ENCODE assay signal across 9 cellular contexts in genomic region chr4:185210102-185210981, GRCh38. TPM values are rescaled to one million over a fixed set of nuclear protein-coding genes. Genes with fewer than 3 reads are reported as not detected.
DNase-seq lines count a peak whose midpoint lies in the region; ATAC-seq and TF ChIP-seq lines count a peak whose summit lies in the region.
"Had no signal": no experiment of that assay in that cellular context is flagged by ENCODE, and none has a peak within 500 bp of the region (broad histone marks: within the 10 kb centered on the region; RNA-seq: fewer than 3 reads in every experiment).

No MANE protein-coding gene starts in this region.

- H3K4me1 Mint-ChIP-seq in HFFc6 (ENCODE audit: low read depth): peaks cover 47% of the 10 kb centered on the region
- H3K4me1 Mint-ChIP-seq in activated T-helper 17 cell treated with anti-CD3 and anti-CD28 coated beads, Interleukin-2, amount 50 U/mL, for 72 hours: peaks cover 19% of the 10 kb centered on the region
- H3K4me1 Mint-ChIP-seq in naive thymus-derived CD8-positive, alpha-beta T cell: peaks cover 19 to 54% (median 39%) of the 10 kb centered on the region in 4 donors

- H3K27me3 Mint-ChIP-seq in HFFc6 (ENCODE audit: insufficient read depth): peaks cover 3% of the 10 kb centered on the region
- no peaks in the 10 kb centered on the region for H3K27me3 Mint-ChIP-seq in activated T-helper 17 cell treated with anti-CD3 and anti-CD28 coated beads, Interleukin-2, amount 50 U/mL, for 72 hours
- peaks cover 0 to 2% (median 0%) of the 10 kb centered on the region in 5 donors for H3K27me3 Mint-ChIP-seq in naive thymus-derived CD8-positive, alpha-beta T cell

- H4K20me1 ChIP-seq in fibroblast of lung (ENCODE audit: control insufficient read depth, extremely low read depth, insufficient read depth, low read length): no peaks in the 10 kb centered on the region

- peak; percentile 69 for DNase-seq in DMS 273 (lab: John Stamatoyannopoulos, UW; ENCODE audit: unreplicated experiment)
- no peak for DNase-seq in DMS 273 treated with DMSO at 0.1 percent for 48 hours (lab: John Stamatoyannopoulos, UW)
- peak; percentile 36 for DNase-seq in HFFc6
- DNase-seq in NCI-H774 (lab: John Stamatoyannopoulos, UW): peak; percentile 3
- peak; percentile 60 to 63 for DNase-seq in fibroblast of lung (ENCODE audit: low read depth in 2 of 2)
- DNase-seq in naive thymus-derived CD8-positive, alpha-beta T cell: peak; percentile 15 to 67 (median 44)
- peak; percentile 70 for DNase-seq in testis

- no peaks in the 10 kb centered on the region for H3K27me3 ChIP-seq in fibroblast of lung (ENCODE audit: control insufficient read depth, insufficient read depth, low read length)
- no peaks in the 10 kb centered on the region for H3K27me3 ChIP-seq in testis

- TF ChIP-seq CTCF in HFFc6 (IDR thresholded peaks at IDR 0.05): no peak
- TF ChIP-seq CTCF in fibroblast of lung (conservative IDR thresholded peaks at IDR 0.05 in 1 of 2, IDR thresholded peaks at IDR 0.05 in 1 of 2; ENCODE audit: low read depth in 1 of 2, low read length in 2 of 2): no peak
- TF ChIP-seq CTCF in testis (IDR thresholded peaks at IDR 0.05): no peak

- POLR2A ChIA-PET in naive thymus-derived CD8-positive, alpha-beta T cell (lab: Charles Lee): interaction anchor here (0.6 to 2.0 kb wide), 5 partner anchors 55 to 476 kb away, joined by 3 to 12 read pairs (median 5); partner anchors contain the start of genes CENPU and SLC25A4

- peak overlapping the region; percentile 79 for H3K4me2 ChIP-seq in fibroblast of lung (ENCODE audit: extremely low read depth, insufficient read depth, low read length)

- H3K79me2 ChIP-seq in fibroblast of lung (ENCODE audit: control insufficient read depth, insufficient read depth, low read length): peaks cover 36% of the 10 kb centered on the region

- H3K9ac ChIP-seq in fibroblast of lung (ENCODE audit: insufficient read depth, low read length): peak overlapping the region; percentile 63

- H3K4me1 ChIP-seq in fibroblast of lung (ENCODE audit: control insufficient read depth, extremely low read depth, insufficient read depth, low read length) (no peaks in the 10 kb centered on the region), testis (peaks cover 25% of the 10 kb centered on the region)

- no peak for TF ChIP-seq POLR2A in testis (IDR thresholded peaks at IDR 0.05)

- intact Hi-C loops in testis (cut with DNase I; ENCODE audit: low total_unique reads): no loop called here

- peak overlapping the region; percentile 95 for H3K27ac Mint-ChIP-seq in HFFc6
- H3K27ac Mint-ChIP-seq in activated T-helper 17 cell treated with anti-CD3 and anti-CD28 coated beads, Interleukin-2, amount 50 U/mL, for 72 hours: peak overlapping the region; percentile 75
- peak overlapping the region in 9 of 10 donors; percentile 55 to 95 (median 84) for H3K27ac Mint-ChIP-seq in naive thymus-derived CD8-positive, alpha-beta T cell

- H3K4me3 Mint-ChIP-seq in HFFc6: peak overlapping the region; percentile 96
- H3K4me3 Mint-ChIP-seq in activated T-helper 17 cell treated with anti-CD3 and anti-CD28 coated beads, Interleukin-2, amount 50 U/mL, for 72 hours: peak overlapping the region; percentile 90
- peak overlapping the region; percentile 72 to 95 (median 89) for H3K4me3 Mint-ChIP-seq in naive thymus-derived CD8-positive, alpha-beta T cell

- H3K36me3 Mint-ChIP-seq in HFFc6 (ENCODE audit: low read depth): no peaks in the 10 kb centered on the region
- H3K36me3 Mint-ChIP-seq in activated T-helper 17 cell treated with anti-CD3 and anti-CD28 coated beads, Interleukin-2, amount 50 U/mL, for 72 hours (ENCODE audit: low read depth): peaks cover 22% of the 10 kb centered on the region
- H3K36me3 Mint-ChIP-seq in naive thymus-derived CD8-positive, alpha-beta T cell: no peaks in the 10 kb centered on the region

- H3K27ac ChIP-seq in fibroblast of lung (ENCODE audit: insufficient read depth, low read length) (peak overlapping the region; percentile 81), testis (peak overlapping the region; percentile 87 to 95)
- H3K27ac ChIP-seq: 22Rv1 had no signal

- H3K9me3 ChIP-seq in fibroblast of lung (ENCODE audit: control insufficient read depth, insufficient read depth, low read depth, low read length) (no peaks in the 10 kb centered on the region), testis (no peaks in the 10 kb centered on the region)

- peak overlapping the region; percentile 90 for H2AFZ ChIP-seq in fibroblast of lung (ENCODE audit: low read length)

- 1% methylated on average over 19 to 84 of the region's 84 CpGs for WGBS in testis, 2 donors

- no peaks in the 10 kb centered on the region for H3K36me3 ChIP-seq in fibroblast of lung (ENCODE audit: control insufficient read depth, insufficient read depth, low read length)
- no peaks in the 10 kb centered on the region for H3K36me3 ChIP-seq in testis (ENCODE audit: low read depth, missing control alignments)

- ATAC-seq in activated T-helper 17 cell treated with anti-CD3 and anti-CD28 coated beads, Interleukin-2, amount 50 U/mL, for 72 hours (replicated peaks): peak; percentile 45
- ATAC-seq in naive thymus-derived CD8-positive, alpha-beta T cell: peak; percentile 50 to 52

- H3K4me3 ChIP-seq in fibroblast of lung (replicated peaks in 1 of 4; ENCODE audit: control extremely low read depth in 1 of 4, insufficient read depth in 1 of 4, low read depth in 3 of 4, low read length in 4 of 4) (peak overlapping the region; percentile 70 to 91 (median 86)), testis (peak overlapping the region; percentile 82 to 84)

- H3K9me3 Mint-ChIP-seq in HFFc6: no peaks in the 10 kb centered on the region
- H3K9me3 Mint-ChIP-seq in activated T-helper 17 cell treated with anti-CD3 and anti-CD28 coated beads, Interleukin-2, amount 50 U/mL, for 72 hours: no peaks in the 10 kb centered on the region
- no peaks in the 10 kb centered on the region for H3K9me3 Mint-ChIP-seq in naive thymus-derived CD8-positive, alpha-beta T cell

RNA-seq across cellular contexts. Expression of gene SNX25, which starts 0.9 kb away (rescaled TPM):
- 10 to 100 TPM; 19.4 to 40.2 (median 24.8) TPM for total RNA-seq in HFFc6 (2021; fragmentation: NEBNext Ultra II Directional; extraction: Animal tissue kit (Norgen Biotek cat#: 25700))
- total RNA-seq in activated T-helper 17 cell treated with anti-CD3 and anti-CD28 coated beads, Interleukin-2, amount 50 U/mL, for 72 hours: 10 to 100 TPM; 28.2 to 31.2 TPM
- total RNA-seq in fibroblast of lung (29.0 and 32.9 TPM in 2 replicates), testis (10 to 100 TPM; 45.0 to 50.5 TPM)
- polyA plus RNA-seq in fibroblast of lung (10.3 and 11.1 TPM in 2 replicates), testis (ENCODE audit: insufficient read depth, low read depth, low replicate concordance) (20.2 TPM)
- 7.8 and 9.0 TPM in 2 replicates for polyA plus RNA-seq in fibroblast of lung (2012)
- polyA minus RNA-seq in fibroblast of lung (ENCODE audit: low replicate concordance): 5.1 and 25.2 TPM in 2 replicates
- 10 to 100 TPM; 14.6 to 16.6 TPM for total RNA-seq in naive thymus-derived CD8-positive, alpha-beta T cell
- polyA plus RNA-seq in naive thymus-derived CD8-positive, alpha-beta T cell: 1 to 10 TPM; 4.2 to 7.6 (median 4.6) TPM

RNA-seq across cellular contexts. Expression of gene CFAP97, which starts 6.5 kb away (rescaled TPM):
- 10 to 100 TPM; 35.0 to 44.0 (median 41.0) TPM for total RNA-seq in HFFc6 (2021; fragmentation: NEBNext Ultra II Directional; extraction: Animal tissue kit (Norgen Biotek cat#: 25700))
- total RNA-seq in activated T-helper 17 cell treated with anti-CD3 and anti-CD28 coated beads, Interleukin-2, amount 50 U/mL, for 72 hours: 10 to 100 TPM; 33.7 to 37.0 TPM
- total RNA-seq in fibroblast of lung (39.3 and 42.1 TPM in 2 replicates), testis (10 to 100 TPM; 49.4 to 54.5 TPM)
- polyA plus RNA-seq in fibroblast of lung (41.7 and 50.8 TPM in 2 replicates), testis (ENCODE audit: insufficient read depth, low read depth, low replicate concordance) (59.7 TPM)
- 20.6 and 22.6 TPM in 2 replicates for polyA plus RNA-seq in fibroblast of lung (2012)
- polyA minus RNA-seq in fibroblast of lung (ENCODE audit: low replicate concordance): 3.3 and 5.6 TPM in 2 replicates
- total RNA-seq in naive thymus-derived CD8-positive, alpha-beta T cell: 10 to 100 TPM; 37.2 to 38.3 TPM
- polyA plus RNA-seq in naive thymus-derived CD8-positive, alpha-beta T cell: 10 to 100 TPM; 65.1 to 73.0 (median 71.0) TPM
